ENCODE assay signal across 21 cellular contexts in the genomic region with DNA sequence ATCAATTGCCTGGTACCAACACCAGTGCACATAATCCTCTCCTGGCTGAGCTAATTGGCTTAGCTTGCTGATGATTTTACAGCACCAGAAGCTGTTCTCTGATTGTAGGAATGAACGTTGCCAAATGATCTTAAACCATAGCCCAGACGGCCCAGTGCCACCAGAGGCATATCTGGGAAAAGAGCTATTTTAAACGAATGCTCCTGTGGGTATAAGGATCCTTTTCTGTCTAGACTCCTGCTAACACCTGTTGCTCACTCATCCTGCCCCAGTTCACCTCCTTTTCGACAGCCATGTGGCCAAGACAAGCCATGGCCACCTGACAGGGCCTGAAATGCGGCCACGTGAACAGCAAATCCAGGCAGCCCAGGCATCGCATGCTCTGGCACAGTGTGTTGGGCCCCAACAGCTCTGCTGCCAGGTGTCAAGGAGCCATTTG.
DNase-seq lines count a peak whose midpoint lies in the region; ATAC-seq, FAIRE-seq and TF ChIP-seq lines count a peak whose summit lies in the region.
"Had no signal": no experiment of that assay in that cellular context is flagged by ENCODE, and none has a peak within 500 bp of the region (broad histone marks: within the 10 kb centered on the region; RNA-seq: fewer than 3 reads in every experiment).

No MANE protein-coding gene starts in this region.

- peak overlapping the region; percentile 47 for H3K27ac ChIP-seq in left ventricle myocardium inferior (replicated peaks)
- H3K27ac ChIP-seq in gastrocnemius medialis, result peak overlapping the region; percentile 67 to 83 (median 74)
- H3K27ac ChIP-seq: BLaER1, SJCRH30 had no signal

- intact Hi-C loops in left ventricle myocardium inferior (cut with micrococcal nuclease) (no loop called here), gastrocnemius medialis (cut with DNase I; ENCODE audit: low total_unique reads) (loop anchor here (5.0 kb wide), 1 partner anchor 517 kb away; no protein-coding TSS in a partner anchor)

- no peak for TF ChIP-seq POLR2A in gastrocnemius medialis (IDR thresholded peaks at IDR 0.05)

- H3K4me1 ChIP-seq in left ventricle myocardium inferior (peaks cover 13% of the 10 kb centered on the region), gastrocnemius medialis (peaks cover 38 to 40% of the 10 kb centered on the region in 2 donors)
- H3K4me1 ChIP-seq: BLaER1, SJCRH30 had no signal

- TF ChIP-seq CTCF in D721Med (IDR thresholded peaks at IDR 0.05; ENCODE audit: insufficient read depth, missing control alignments) (no peak), left ventricle myocardium inferior (IDR thresholded peaks at IDR 0.05; ENCODE audit: borderline replicate concordance) (no peak), gastrocnemius medialis (IDR thresholded peaks at IDR 0.05 in 4 of 5, conservative IDR thresholded peaks at IDR 0.05 in 1 of 5) (no peak)

- H3K36me3 ChIP-seq in left ventricle myocardium inferior (no peaks in the 10 kb centered on the region), gastrocnemius medialis (no peaks in the 10 kb centered on the region)
- H3K36me3 ChIP-seq: BLaER1, SJCRH30 had no signal

- peak; percentile 95 for FAIRE-seq in D721Med (lab: Jason Lieb, UNC)
- FAIRE-seq in HTR-8/SVneo (lab: Jason Lieb, UNC), result peak; percentile 54
- FAIRE-seq: GM12878 had no signal

- H3K9me3 ChIP-seq in left ventricle myocardium inferior (replicated peaks), result peaks cover 12% of the 10 kb centered on the region
- no peaks in the 10 kb centered on the region for H3K9me3 ChIP-seq in gastrocnemius medialis
- H3K9me3 ChIP-seq: BLaER1 had no signal

- H3K4me3 ChIP-seq in left ventricle myocardium inferior, result no peak overlapping the region
- H3K4me3 ChIP-seq in gastrocnemius medialis, result no peak overlapping the region
- H3K4me3 ChIP-seq: BLaER1, GM12878, SJCRH30 had no signal

- H3K27me3 ChIP-seq in left ventricle myocardium inferior (ENCODE audit: low read depth) (no peaks in the 10 kb centered on the region), gastrocnemius medialis (no peaks in the 10 kb centered on the region)
- H3K27me3 ChIP-seq: BLaER1, SJCRH30 had no signal

- peak; percentile 44 for DNase-seq in D721Med (ENCODE audit: insufficient read length, low spot score)
- no peak for DNase-seq in HTR-8/SVneo (ENCODE audit: insufficient read length, low spot score)
- no peak for DNase-seq in left ventricle myocardium inferior
- DNase-seq in gastrocnemius medialis, result peak; percentile 69 to 80
- no peak for DNase-seq in NCI-H146 (lab: John Stamatoyannopoulos, UW)
- no peak for DNase-seq in NCI-H1105 (lab: John Stamatoyannopoulos, UW)
- DNase-seq: ACHN; CD4-positive, alpha-beta T cell; COR-L47; DND-41; GOT3; NCI-H1105 treated with DMSO at 0.1 percent for 48 hours; NCI-H1694 treated with DMSO at 0.1 percent for 48 hours; NCI-H2081 treated with DMSO at 0.1 percent for 48 hours; NCI-H69 had no signal

- ATAC-seq in gastrocnemius medialis (peak; percentile 88 to 90), GM21447 (IDR thresholded peaks at IDR 0.05; ENCODE audit: unreplicated experiment) (no peak)
- ATAC-seq: GM12878, HCT116, Panc1 had no signal

- in situ Hi-C loops in gastrocnemius medialis (cut with MboI; ENCODE audit: low sequenced_read_pairs in 4 of 4), result no loop called here

Comparison
In these comparisons a context has a peak if more than half of its experiments do, and no peak if none do; other contexts are left out.
1. DNase-seq: peak in D721Med (single experiment) and gastrocnemius medialis (2 of 2); none in HTR-8/SVneo (single experiment), left ventricle myocardium inferior (single experiment), NCI-H146 (single experiment) and NCI-H1105 (single experiment).